In genomic region chr1:201597551-201598230, GRCh38 we compare ENCODE assay signal across 12 cellular contexts. TPM values are rescaled to one million over a fixed set of nuclear protein-coding genes. Genes with fewer than 3 reads are reported as not detected.
DNase-seq lines count a peak whose midpoint lies in the region; ATAC-seq and TF ChIP-seq lines count a peak whose summit lies in the region.
"Had no signal": no experiment of that assay in that cellular context is flagged by ENCODE, and none has a peak within 500 bp of the region (broad histone marks: within the 10 kb centered on the region; RNA-seq: fewer than 3 reads in every experiment).

No MANE protein-coding gene starts in this region.

- H3K9me3 ChIP-seq in adrenal gland (replicated peaks in 1 of 3) (no peaks in the 10 kb centered on the region), mesenchymal stem cell (ENCODE audit: control insufficient read depth, low read length) (no peaks in the 10 kb centered on the region)
- H3K9me3 ChIP-seq in CD4-positive, alpha-beta T cell (ENCODE audit: control insufficient read depth, low read length): no peaks in the 10 kb centered on the region
- H3K9me3 ChIP-seq: SJCRH30 had no signal

- intact Hi-C loops in adrenal gland (cut with DNase I): no loop called here
- intact Hi-C loops in CD4-positive, alpha-beta T cell (cut with DNase I, micrococcal nuclease): no loop called here

- H2BK120ac ChIP-seq in mesenchymal stem cell (ENCODE audit: low read depth, low read length): peak overlapping the region; percentile 9

- peak overlapping the region in 1 of 5 donors; percentile 35 for H3K27ac ChIP-seq in adrenal gland
- H3K27ac ChIP-seq in mesenchymal stem cell (ENCODE audit: low read length, poor library complexity, severe bottlenecking): no peak overlapping the region
- no peak overlapping the region for H3K27ac ChIP-seq in CD4-positive, alpha-beta T cell (ENCODE audit: low read depth, low read length)
- H3K27ac ChIP-seq: SJCRH30 had no signal

- no peak overlapping the region for H4K8ac ChIP-seq in mesenchymal stem cell (ENCODE audit: low read length)

- H3K36me3 ChIP-seq in adrenal gland (replicated peaks in 1 of 2): no peaks in the 10 kb centered on the region
- H3K36me3 ChIP-seq in mesenchymal stem cell (ENCODE audit: control insufficient read depth in 1 of 2, insufficient read depth in 2 of 2, low read depth in 1 of 2, low read length in 2 of 2): peaks cover 13 to 30% of the 10 kb centered on the region in 2 experiments

- peak overlapping the region; percentile 76 for H2BK15ac ChIP-seq in mesenchymal stem cell (ENCODE audit: low read depth, poor library complexity, severe bottlenecking)

- no peak overlapping the region for H3K4me3 Mint-ChIP-seq in CD4-positive, alpha-beta T cell
- H3K4me3 Mint-ChIP-seq: central memory CD8-positive, alpha-beta T cell; HFFc6 had no signal

- H4K91ac ChIP-seq in mesenchymal stem cell (ENCODE audit: low read length): peak overlapping the region; percentile 77

- H3K23ac ChIP-seq in mesenchymal stem cell (ENCODE audit: low read length in 2 of 2): no peak overlapping the region

- 38 to 84% (median 52%) methylated on average over 6 to 15 of the region's 15 CpGs for WGBS in adrenal gland, 4 donors
- 79% methylated on average over 15 of the region's 15 CpGs for WGBS in mesenchymal stem cell

- H3K4me3 ChIP-seq in adrenal gland: no peak overlapping the region
- no peak overlapping the region for H3K4me3 ChIP-seq in mesenchymal stem cell (ENCODE audit: insufficient read depth in 1 of 2, low read depth in 1 of 2, low read length in 2 of 2)
- H3K4me3 ChIP-seq: SJCRH30 had no signal

- H3K36me3 Mint-ChIP-seq in CD4-positive, alpha-beta T cell (ENCODE audit: low read depth): no peaks in the 10 kb centered on the region

- H3K4me1 Mint-ChIP-seq in CD4-positive, alpha-beta T cell (ENCODE audit: low read depth): no peaks in the 10 kb centered on the region

- no peak for TF ChIP-seq POLR2A in adrenal gland (IDR thresholded peaks at IDR 0.05)

- no peaks in the 10 kb centered on the region for H3K9me3 Mint-ChIP-seq in CD4-positive, alpha-beta T cell
- H3K9me3 Mint-ChIP-seq: central memory CD8-positive, alpha-beta T cell; HFFc6 had no signal

- no peaks in the 10 kb centered on the region for H3K27me3 Mint-ChIP-seq in CD4-positive, alpha-beta T cell

- no peak overlapping the region for H3K14ac ChIP-seq in mesenchymal stem cell (ENCODE audit: low read length in 2 of 2)

- no peak for TF ChIP-seq CTCF in adrenal gland (IDR thresholded peaks at IDR 0.05)
- no peak for TF ChIP-seq CTCF in CD4-positive, alpha-beta T cell (IDR thresholded peaks at IDR 0.05)

- H2AK5ac ChIP-seq in mesenchymal stem cell (ENCODE audit: low read length, severe bottlenecking): no peak overlapping the region

- H3K4me1 ChIP-seq in adrenal gland (replicated peaks in 1 of 2): peaks cover 0 to 28% of the 10 kb centered on the region in 2 donors
- peaks cover 35% of the 10 kb centered on the region for H3K4me1 ChIP-seq in mesenchymal stem cell (ENCODE audit: control insufficient read depth, insufficient read depth, low read depth, low read length)

- peak overlapping the region; percentile 79 to 80 for H2BK12ac ChIP-seq in mesenchymal stem cell (ENCODE audit: low read length in 2 of 2)

- POLR2A ChIA-PET in CD4-positive, alpha-beta T cell (lab: Charles Lee): no interaction called here

- peak; percentile 99 for DNase-seq in DMS153 (lab: John Stamatoyannopoulos, UW)
- peak; percentile 62 for DNase-seq in NCI-H187 treated with DMSO at 0.1 percent for 48 hours (lab: John Stamatoyannopoulos, UW)
- DNase-seq in adrenal gland: peak; percentile 26 to 65 (median 58)
- no peak for DNase-seq in mesenchymal stem cell
- DNase-seq in CD4-positive, alpha-beta T cell: no peak
- no peak for DNase-seq in HPDE6-E6E7 (ENCODE audit: extremely low spot score)
- no peak for DNase-seq in NCI-H1694 treated with DMSO at 0.1 percent for 48 hours (lab: John Stamatoyannopoulos, UW)
- DNase-seq: HFFc6, hypothalamus, SJCRH30 had no signal

- H3K18ac ChIP-seq in mesenchymal stem cell (ENCODE audit: low read depth in 1 of 2, low read length in 2 of 2): peak overlapping the region in 1 of 2 experiments; percentile 49

- ATAC-seq in CD4-positive, alpha-beta T cell (ENCODE audit: poor library complexity): no peak
- ATAC-seq in GM18868 (IDR thresholded peaks at IDR 0.05; ENCODE audit: unreplicated experiment): no peak

- CTCF ChIA-PET in CD4-positive, alpha-beta T cell (lab: Charles Lee): no interaction called here

- no peak overlapping the region for H3K27ac Mint-ChIP-seq in CD4-positive, alpha-beta T cell
- H3K27ac Mint-ChIP-seq: HFFc6 had no signal

- H3K79me1 ChIP-seq in mesenchymal stem cell (replicated peaks; ENCODE audit: low read length, poor library complexity, severe bottlenecking): peaks cover 47% of the 10 kb centered on the region

- no peak overlapping the region for H3K4me2 ChIP-seq in mesenchymal stem cell (ENCODE audit: low read length, poor library complexity, severe bottlenecking)

- no peak overlapping the region for H2BK5ac ChIP-seq in mesenchymal stem cell (ENCODE audit: low read depth, low read length, poor library complexity, severe bottlenecking)

- H3K27me3 ChIP-seq in adrenal gland: no peaks in the 10 kb centered on the region
- H3K27me3 ChIP-seq in mesenchymal stem cell (ENCODE audit: control insufficient read depth in 1 of 2, insufficient read depth in 1 of 2, low read length in 2 of 2): no peaks in the 10 kb centered on the region
- H3K27me3 ChIP-seq in CD4-positive, alpha-beta T cell (ENCODE audit: control insufficient read depth, insufficient read depth, low read length): no peaks in the 10 kb centered on the region
- H3K27me3 ChIP-seq: SJCRH30 had no signal

- H3K9ac ChIP-seq in mesenchymal stem cell (ENCODE audit: low read length): no peak overlapping the region

- no peak overlapping the region for H2AFZ ChIP-seq in mesenchymal stem cell (ENCODE audit: low read depth, low read length)

- H3K4ac ChIP-seq in mesenchymal stem cell (ENCODE audit: low read depth in 1 of 2, low read length in 2 of 2): peak overlapping the region in 1 of 2 experiments; percentile 10

RNA-seq across cellular contexts. Expression of gene NAV1, which starts 58.8 kb away (rescaled TPM):
- total RNA-seq in adrenal gland: 10 to 100 TPM; 12.4 to 21.9 (median 17.1) TPM
- 10 to 100 TPM in 1 of 3 donors, 1 to 10 TPM in 2; 3.0 to 11.3 (median 4.4) TPM for polyA plus RNA-seq in adrenal gland
- polyA plus RNA-seq in mesenchymal stem cell (2013, experiment 1 of 2): 51.4 TPM
- polyA plus RNA-seq in mesenchymal stem cell (2013, experiment 2 of 2): 45.4 TPM
- total RNA-seq in CD4-positive, alpha-beta T cell: 1 to 10 TPM; 2.8 to 4.3 TPM

Comparison
In these comparisons a context has a peak if more than half of its experiments do, and no peak if none do; other contexts are left out.
1. DNase-seq: peak in DMS153 (single experiment), NCI-H187 treated with DMSO at 0.1 percent for 48 hours (single experiment) and adrenal gland (7 of 7); none in mesenchymal stem cell (single experiment), CD4-positive, alpha-beta T cell (0 of 10), HPDE6-E6E7 (single experiment) and NCI-H1694 treated with DMSO at 0.1 percent for 48 hours (single experiment).